ENCODE assay signal across 14 cellular contexts in genomic region chr19:35713904-35714440, GRCh38. TPM values are rescaled to one million over a fixed set of nuclear protein-coding genes. Genes with fewer than 3 reads are reported as not detected.
A peak's percentile ranks its signal among the peaks of the same experiment; 100 is the strongest.
DNase-seq lines count a peak whose midpoint lies in the region; ATAC-seq, FAIRE-seq and TF ChIP-seq lines count a peak whose summit lies in the region.
"Had no signal": no experiment of that assay in that cellular context is flagged by ENCODE, and none has a peak within 500 bp of the region (broad histone marks: within the 10 kb centered on the region; RNA-seq: fewer than 3 reads in every experiment).

No MANE protein-coding gene starts in this region.

- no peak for ATAC-seq in natural killer cell treated with Interleukin-12 subunit alpha and Interleukin-12 subunit beta and Interleukin-15 and Interleukin-18, amount 100 ng/mL, for 72 hours
- ATAC-seq in natural killer cell (no peak), RWPE2 (ENCODE audit: low read depth) (no peak), GM12878 (no peak), HG02973 (IDR thresholded peaks at IDR 0.05; ENCODE audit: unreplicated experiment) (no peak), HG03108 (IDR thresholded peaks at IDR 0.05; ENCODE audit: unreplicated experiment) (no peak)
- ATAC-seq in stimulated activated naive B cell treated with anti-CD40 and anti-IgM and Interleukin-4, amounts not matched to agents 10 μg/mL and 1 μg/mL and 100 μg/mL, for 72 hours (replicated peaks), result no peak

- H3K27ac Mint-ChIP-seq in natural killer cell treated with Interleukin-12 subunit alpha and Interleukin-12 subunit beta and Interleukin-15 and Interleukin-18, amount 100 ng/mL, for 72 hours, result peak overlapping the region; percentile 96 to 99
- H3K27ac Mint-ChIP-seq in natural killer cell, result no peak overlapping the region
- H3K27ac Mint-ChIP-seq in stimulated activated naive B cell treated with anti-CD40 and anti-IgM and Interleukin-4, amounts not matched to agents 10 μg/mL and 1 μg/mL and 100 μg/mL, for 72 hours, result peak overlapping the region; percentile 99

- peak overlapping the region; percentile 77 for H3K9ac ChIP-seq in GM12878 (ENCODE audit: control insufficient read depth, insufficient read depth, low read length)

- H3K27ac ChIP-seq in RWPE2 (ENCODE audit: poor library complexity, severe bottlenecking) (no peak overlapping the region), GM12878 (ENCODE audit: control insufficient read depth, insufficient read depth) (peak overlapping the region; percentile 95)
- H3K27ac ChIP-seq: esophagus muscularis mucosa, vagina had no signal

- H3K9me3 ChIP-seq in RWPE2 (ENCODE audit: severe bottlenecking), result no peaks in the 10 kb centered on the region
- no peaks in the 10 kb centered on the region for H3K9me3 ChIP-seq in GM12878 (replicated peaks; ENCODE audit: control insufficient read depth, insufficient read depth, low read length)
- H3K9me3 ChIP-seq: colonic mucosa, esophagus muscularis mucosa, vagina had no signal

- TF ChIP-seq CTCF in natural killer cell (IDR thresholded peaks at IDR 0.05) (no peak), RWPE2 (IDR thresholded peaks at IDR 0.05; ENCODE audit: poor library complexity, severe bottlenecking) (no peak), GM12878 (IDR thresholded peaks at IDR 0.05 in 2 of 3, conservative IDR thresholded peaks at IDR 0.05 in 1 of 3; ENCODE audit: control insufficient read depth in 2 of 3, extremely low read depth in 1 of 3, insufficient read depth in 1 of 3, low read depth in 3 of 3, low read length in 3 of 3) (no peak)

- H2AFZ ChIP-seq in GM12878 (ENCODE audit: control insufficient read depth, low read depth, low read length), result no peak overlapping the region

- under 1% methylated on average over 12 of the region's 12 CpGs for WGBS in GM12878 (ENCODE audit: insufficient coverage, insufficient replicate concordance, low lambda C conversion rate, missing lambda C conversion rate)

- no peaks in the 10 kb centered on the region for H3K9me3 Mint-ChIP-seq in natural killer cell treated with Interleukin-12 subunit alpha and Interleukin-12 subunit beta and Interleukin-15 and Interleukin-18, amount 100 ng/mL, for 72 hours
- H3K9me3 Mint-ChIP-seq in natural killer cell, result no peaks in the 10 kb centered on the region
- H3K9me3 Mint-ChIP-seq in stimulated activated naive B cell treated with anti-CD40 and anti-IgM and Interleukin-4, amounts not matched to agents 10 μg/mL and 1 μg/mL and 100 μg/mL, for 72 hours, result peaks cover 2 to 4% of the 10 kb centered on the region in 2 donors

- H3K4me1 Mint-ChIP-seq in natural killer cell treated with Interleukin-12 subunit alpha and Interleukin-12 subunit beta and Interleukin-15 and Interleukin-18, amount 100 ng/mL, for 72 hours (ENCODE audit: low read depth in 2 of 2), result peaks cover 49% of the 10 kb centered on the region in 2 donors
- H3K4me1 Mint-ChIP-seq in natural killer cell, result peaks cover 10 to 33% of the 10 kb centered on the region in 2 donors
- peaks cover 54 to 73% of the 10 kb centered on the region in 2 donors for H3K4me1 Mint-ChIP-seq in stimulated activated naive B cell treated with anti-CD40 and anti-IgM and Interleukin-4, amounts not matched to agents 10 μg/mL and 1 μg/mL and 100 μg/mL, for 72 hours

- no peak for TF ChIP-seq RAD21 in GM12878 (IDR thresholded peaks at IDR 0.05; ENCODE audit: insufficient read depth, low read depth, low read length)

- TF ChIP-seq POLR2A in GM12878 (IDR thresholded peaks at IDR 0.05; ENCODE audit: low read depth, low read length), result no peak; the same call in 1 of the 2 replicates

- RAD21 ChIA-PET in GM12878 (lab: Charles Lee; ENCODE audit: unreplicated experiment), result interaction anchor here (0.7 to 6.3 kb wide), 9 partner anchors 15 to 217 kb away, joined by 3 to 430 read pairs (median 9); partner anchors contain the start of genes COX6B1, IGFLR1, LIN37 and ZBTB32

- intact Hi-C loops in natural killer cell (cut with micrococcal nuclease), result no loop called here
- intact Hi-C loops in GM12878 (cut with micrococcal nuclease; ENCODE audit: unreplicated experiment), result loop anchor here (5.0 kb wide), 1 partner anchor 188 kb away; the partner anchor contains the start of genes HCST and NFKBID

- H4K20me1 ChIP-seq in GM12878 (ENCODE audit: control insufficient read depth, insufficient read depth), result no peaks in the 10 kb centered on the region

- H3K4me2 ChIP-seq in GM12878 (ENCODE audit: control insufficient read depth, insufficient read depth), result peak overlapping the region; percentile 99

- SMC1A ChIA-PET in GM12878 (lab: Charles Lee; ENCODE audit: uncharacterized antibody, unreplicated experiment), result interaction anchor here (0.7 to 6.3 kb wide), 8 partner anchors 16 to 337 kb away, joined by 3 to 375 read pairs (median 4); partner anchors contain the start of genes PSENEN, U2AF1L4 and ZBTB32

- no peaks in the 10 kb centered on the region for H3K36me3 ChIP-seq in RWPE2 (ENCODE audit: low read depth)
- no peaks in the 10 kb centered on the region; a peak in 1 of 4 replicates for H3K36me3 ChIP-seq in GM12878 (ENCODE audit: control insufficient read depth in 2 of 2, insufficient read depth in 2 of 2, low read length in 1 of 2)
- H3K36me3 ChIP-seq: colonic mucosa, esophagus muscularis mucosa, vagina had no signal

- no peak for FAIRE-seq in GM12878 (lab: Jason Lieb, UNC)

- H3K4me3 Mint-ChIP-seq in natural killer cell treated with Interleukin-12 subunit alpha and Interleukin-12 subunit beta and Interleukin-15 and Interleukin-18, amount 100 ng/mL, for 72 hours, result peak overlapping the region; percentile 98
- H3K4me3 Mint-ChIP-seq in natural killer cell, result no peak overlapping the region
- peak overlapping the region; percentile 88 to 97 for H3K4me3 Mint-ChIP-seq in stimulated activated naive B cell treated with anti-CD40 and anti-IgM and Interleukin-4, amounts not matched to agents 10 μg/mL and 1 μg/mL and 100 μg/mL, for 72 hours

- H3K27me3 ChIP-seq in RWPE2 (ENCODE audit: insufficient read depth, poor library complexity, severe bottlenecking) (no peaks in the 10 kb centered on the region), GM12878 (replicated peaks in 1 of 2; ENCODE audit: control insufficient read depth in 2 of 2, insufficient read depth in 2 of 2, low read length in 1 of 2) (no peaks in the 10 kb centered on the region)
- H3K27me3 ChIP-seq: colonic mucosa, esophagus muscularis mucosa, vagina had no signal

- POLR2A ChIA-PET in GM12878 (lab: Charles Lee), result interaction anchor here (0.5 to 12.1 kb wide), 9 partner anchors 15 to 490 kb away, joined by 3 to 516 read pairs (median 5); partner anchors contain the start of genes IGFLR1, LIN37, NFKBID and PSENEN

- in situ Hi-C loops in GM12878 (cut with MboI), result no loop called here

- CTCF ChIA-PET in GM12878 (lab: Yijun Ruan, JAX), result interaction anchor here (0.8 to 7.3 kb wide), 10 partner anchors 12 to 205 kb away, joined by 3 to 271 read pairs (median 6); partner anchors contain the start of genes IGFLR1, PSENEN and U2AF1L4

- H3K79me2 ChIP-seq in GM12878 (ENCODE audit: control insufficient read depth, insufficient read depth, low read length), result peaks cover 58% of the 10 kb centered on the region

- no peak overlapping the region for H3K4me3 ChIP-seq in RWPE2 (ENCODE audit: severe bottlenecking)
- H3K4me3 ChIP-seq in GM12878, result peak overlapping the region; percentile 82
- H3K4me3 ChIP-seq: colonic mucosa, esophagus muscularis mucosa, vagina had no signal

- H3K36me3 Mint-ChIP-seq in natural killer cell treated with Interleukin-12 subunit alpha and Interleukin-12 subunit beta and Interleukin-15 and Interleukin-18, amount 100 ng/mL, for 72 hours, result peaks cover 26% of the 10 kb centered on the region
- no peaks in the 10 kb centered on the region for H3K36me3 Mint-ChIP-seq in natural killer cell
- peaks cover 17 to 38% of the 10 kb centered on the region in 2 donors for H3K36me3 Mint-ChIP-seq in stimulated activated naive B cell treated with anti-CD40 and anti-IgM and Interleukin-4, amounts not matched to agents 10 μg/mL and 1 μg/mL and 100 μg/mL, for 72 hours

- H3K4me1 ChIP-seq in RWPE2 (ENCODE audit: insufficient read depth, poor library complexity, severe bottlenecking) (no peaks in the 10 kb centered on the region), GM12878 (ENCODE audit: control insufficient read depth, insufficient read depth, low read length) (peaks cover 45% of the 10 kb centered on the region)

- TSS peak; percentile 35 for BruUV-seq in GM12878 (replicated peaks; lab: Mats Ljungman, UMichigan)

- no peak for DNase-seq in natural killer cell treated with Interleukin-12 subunit alpha and Interleukin-12 subunit beta and Interleukin-15 and Interleukin-18, amount 100 ng/mL, for 72 hours (ENCODE audit: low spot score)
- no peak for DNase-seq in natural killer cell
- peak; percentile 45 for DNase-seq in RWPE2 (ENCODE audit: low spot score)
- no peak for DNase-seq in GM12878 (ENCODE audit: low read depth, low spot score)
- DNase-seq in stimulated activated naive B cell treated with anti-CD40 and anti-IgM and Interleukin-4, amounts not matched to agents 10 μg/mL and 1 μg/mL and 100 μg/mL, for 72 hours, result no peak
- DNase-seq in NCI-H345 treated with DMSO at 0.1 percent for 48 hours (lab: John Stamatoyannopoulos, UW; ENCODE audit: unreplicated experiment), result no peak
- DNase-seq: aorta, colonic mucosa, DMS79 treated with DMSO at 0.1 percent for 48 hours, NCI-H1048 had no signal

- TF ChIP-seq EP300 in GM12878 (IDR thresholded peaks at IDR 0.05; ENCODE audit: borderline replicate concordance in 1 of 2, control insufficient read depth in 1 of 2, low read depth in 2 of 2, low read length in 2 of 2), result no peak

- no peaks in the 10 kb centered on the region for H3K27me3 Mint-ChIP-seq in natural killer cell treated with Interleukin-12 subunit alpha and Interleukin-12 subunit beta and Interleukin-15 and Interleukin-18, amount 100 ng/mL, for 72 hours
- no peaks in the 10 kb centered on the region for H3K27me3 Mint-ChIP-seq in natural killer cell (ENCODE audit: low read depth in 2 of 2)
- H3K27me3 Mint-ChIP-seq in stimulated activated naive B cell treated with anti-CD40 and anti-IgM and Interleukin-4, amounts not matched to agents 10 μg/mL and 1 μg/mL and 100 μg/mL, for 72 hours, result no peaks in the 10 kb centered on the region

RNA-seq across cellular contexts. Expression of gene KMT2B, which starts 3.8 kb away (rescaled TPM):
- 100 to 1,000 TPM in 1 of 2 donors, 10 to 100 TPM in 1; 80.1 to 137 TPM for total RNA-seq in natural killer cell treated with Interleukin-12 subunit alpha and Interleukin-12 subunit beta and Interleukin-15 and Interleukin-18, amount 100 ng/mL, for 72 hours
- total RNA-seq in natural killer cell, result 10 to 100 TPM; 60.8 to 70.9 (median 70.7) TPM
- total RNA-seq in GM12878 (2013; cell fraction: nucleolus; rRNA removed), result 27.0 and 31.3 TPM in 2 replicates
- 5.3 and 7.8 TPM in 2 replicates for total RNA-seq in GM12878 (2014; rRNA removed)
- total RNA-seq in GM12878 (2014; rRNA removed; fragmentation: Illumina TruSeq; extraction: Trizol), result 3.8 and 3.9 TPM in 2 replicates
- total RNA-seq in GM12878 (2021), result 35.3 and 35.6 TPM in 2 replicates
- polyA plus RNA-seq in GM12878 (2011; ENCODE audit: low read depth), result 15.0 TPM
- 6.8 and 14.9 TPM in 2 replicates for polyA plus RNA-seq in GM12878 (2011; rRNA removed)
- polyA plus RNA-seq in GM12878 (2011; cell fraction: cytosol; rRNA removed), result 19.6 and 23.0 TPM in 2 replicates
- polyA plus RNA-seq in GM12878 (2011; cell fraction: nucleus; rRNA removed), result 112 and 185 TPM in 2 replicates
- polyA plus RNA-seq in GM12878 (2012), result 29.0 and 37.1 TPM in 2 replicates
- polyA plus RNA-seq in GM12878 (2014; fragmentation: Illumina TruSeq; extraction: Trizol), result 7.6 and 14.7 TPM in 2 replicates
- polyA plus RNA-seq in GM12878 (2014; fragmentation: Nextera tagmentation; extraction: Ambion mirVana), result under 1 TPM; 0.71 to 0.91 TPM
- polyA plus RNA-seq in GM12878 (2014; rRNA removed), result 21.9 and 23.0 TPM in 2 replicates
- 1 to 10 TPM; 4.0 to 4.1 TPM for polyA plus RNA-seq in GM12878 (2016; fragmentation: Nextera tagmentation; extraction: Ambion mirVana)
- polyA minus RNA-seq in GM12878 (2011; rRNA and poly(A)+ RNA removed), result 8.0 and 8.4 TPM in 2 replicates
- 6.1 and 10.9 TPM in 2 replicates for polyA minus RNA-seq in GM12878 (2011; cell fraction: cytosol; rRNA and poly(A)+ RNA removed)
- 10.0 and 17.1 TPM in 2 replicates for polyA minus RNA-seq in GM12878 (2011; cell fraction: nucleus; rRNA and poly(A)+ RNA removed)

RNA-seq across cellular contexts. Expression of gene ZBTB32, which starts 9.6 kb away (rescaled TPM):
- total RNA-seq in natural killer cell treated with Interleukin-12 subunit alpha and Interleukin-12 subunit beta and Interleukin-15 and Interleukin-18, amount 100 ng/mL, for 72 hours, result 100 to 1,000 TPM; 191 to 295 TPM
- total RNA-seq in natural killer cell (1 to 10 TPM in 1 of 3 donors, under 1 TPM in 2; 0.27 to 1.8 (median 0.35) TPM), GM12878 (2014; rRNA removed) (11.0 and 13.9 TPM in 2 replicates), GM12878 (2014; rRNA removed; fragmentation: Illumina TruSeq; extraction: Trizol) (11.0 and 11.4 TPM in 2 replicates), GM12878 (2021) (45.6 and 46.7 TPM in 2 replicates)
- total RNA-seq in GM12878 (2013; cell fraction: nucleolus; rRNA removed), result 41.3 and 46.9 TPM in 2 replicates
- polyA plus RNA-seq in GM12878 (2011; ENCODE audit: low read depth), result 7.2 TPM
- polyA plus RNA-seq in GM12878 (2011; rRNA removed) (10.2 and 18.2 TPM in 2 replicates), GM12878 (2014; fragmentation: Illumina TruSeq; extraction: Trizol) (6.2 and 13.2 TPM in 2 replicates), GM12878 (2014; fragmentation: Nextera tagmentation; extraction: Ambion mirVana) (1 to 10 TPM; 1.0 to 3.6 TPM), GM12878 (2014; rRNA removed) (34.7 and 36.7 TPM in 2 replicates), GM12878 (2016; fragmentation: Nextera tagmentation; extraction: Ambion mirVana) (10 to 100 TPM; 32.4 to 36.4 TPM)
- 15.1 and 26.3 TPM in 2 replicates for polyA plus RNA-seq in GM12878 (2011; cell fraction: cytosol; rRNA removed)
- polyA plus RNA-seq in GM12878 (2011; cell fraction: nucleus; rRNA removed), result 78.5 and 107 TPM in 2 replicates
- polyA plus RNA-seq in GM12878 (2012), result 22.0 and 36.4 TPM in 2 replicates
- polyA minus RNA-seq in GM12878 (2011; rRNA and poly(A)+ RNA removed), result 6.7 and 12.7 TPM in 2 replicates
- polyA minus RNA-seq in GM12878 (2011; cell fraction: cytosol; rRNA and poly(A)+ RNA removed), result 8.8 and 10.2 TPM in 2 replicates
- 17.0 and 21.9 TPM in 2 replicates for polyA minus RNA-seq in GM12878 (2011; cell fraction: nucleus; rRNA and poly(A)+ RNA removed)
- total RNA-seq: esophagus muscularis mucosa, vagina had no signal
- polyA plus RNA-seq: aorta had no signal

RNA-seq across cellular contexts. Expression of gene IGFLR1, which starts 28.3 kb away (rescaled TPM):
- 100 to 1,000 TPM in 1 of 2 donors, 10 to 100 TPM in 1; 80.4 to 193 TPM for total RNA-seq in natural killer cell treated with Interleukin-12 subunit alpha and Interleukin-12 subunit beta and Interleukin-15 and Interleukin-18, amount 100 ng/mL, for 72 hours
- total RNA-seq in natural killer cell, result 10 to 100 TPM; 57.7 to 75.6 (median 69.6) TPM
- 16.2 and 19.9 TPM in 2 replicates for total RNA-seq in GM12878 (2013; cell fraction: nucleolus; rRNA removed)
- 27.2 and 28.7 TPM in 2 replicates for total RNA-seq in GM12878 (2014; rRNA removed)
- total RNA-seq in GM12878 (2014; rRNA removed; fragmentation: Illumina TruSeq; extraction: Trizol), result 8.3 and 9.1 TPM in 2 replicates
- 35.3 and 41.7 TPM in 2 replicates for total RNA-seq in GM12878 (2021)
- 11.1 TPM for polyA plus RNA-seq in GM12878 (2011; ENCODE audit: low read depth)
- polyA plus RNA-seq in GM12878 (2011; rRNA removed), result 10.1 and 22.4 TPM in 2 replicates
- polyA plus RNA-seq in GM12878 (2011; cell fraction: cytosol; rRNA removed), result 46.7 and 55.5 TPM in 2 replicates
- 75.6 and 89.2 TPM in 2 replicates for polyA plus RNA-seq in GM12878 (2011; cell fraction: nucleus; rRNA removed)
- polyA plus RNA-seq in GM12878 (2012), result 30.0 and 41.7 TPM in 2 replicates
- 5.9 and 8.7 TPM in 2 replicates for polyA plus RNA-seq in GM12878 (2014; fragmentation: Illumina TruSeq; extraction: Trizol)
- polyA plus RNA-seq in GM12878 (2014; fragmentation: Nextera tagmentation; extraction: Ambion mirVana), result 10 to 100 TPM in 1 of 2 experiments, 1 to 10 TPM in 1; 2.5 to 11.9 TPM
- 39.9 and 47.9 TPM in 2 replicates for polyA plus RNA-seq in GM12878 (2014; rRNA removed)
- 10 to 100 TPM; 36.4 to 36.8 TPM for polyA plus RNA-seq in GM12878 (2016; fragmentation: Nextera tagmentation; extraction: Ambion mirVana)
- 7.2 and 17.9 TPM in 2 replicates for polyA minus RNA-seq in GM12878 (2011; rRNA and poly(A)+ RNA removed)
- polyA minus RNA-seq in GM12878 (2011; cell fraction: cytosol; rRNA and poly(A)+ RNA removed), result 9.4 and 12.4 TPM in 2 replicates
- 11.1 and 12.0 TPM in 2 replicates for polyA minus RNA-seq in GM12878 (2011; cell fraction: nucleus; rRNA and poly(A)+ RNA removed)

RNA-seq across cellular contexts. Expression of gene U2AF1L4, which starts 31.2 kb away (rescaled TPM):
- total RNA-seq in natural killer cell treated with Interleukin-12 subunit alpha and Interleukin-12 subunit beta and Interleukin-15 and Interleukin-18, amount 100 ng/mL, for 72 hours, result 10 to 100 TPM; 17.0 to 19.1 TPM
- total RNA-seq in natural killer cell, result 10 to 100 TPM; 63.7 to 78.2 (median 73.0) TPM
- total RNA-seq in GM12878 (2013; cell fraction: nucleolus; rRNA removed), result 13.8 and 17.3 TPM in 2 replicates
- 9.4 and 14.0 TPM in 2 replicates for total RNA-seq in GM12878 (2014; rRNA removed)
- 7.9 and 9.3 TPM in 2 replicates for total RNA-seq in GM12878 (2014; rRNA removed; fragmentation: Illumina TruSeq; extraction: Trizol)
- total RNA-seq in GM12878 (2021), result 13.0 and 16.4 TPM in 2 replicates
- polyA plus RNA-seq in GM12878 (2011; ENCODE audit: low read depth), result 14.2 TPM
- polyA plus RNA-seq in GM12878 (2011; rRNA removed), result 11.8 and 16.2 TPM in 2 replicates
- 20.8 and 27.3 TPM in 2 replicates for polyA plus RNA-seq in GM12878 (2011; cell fraction: cytosol; rRNA removed)
- 93.8 and 102 TPM in 2 replicates for polyA plus RNA-seq in GM12878 (2011; cell fraction: nucleus; rRNA removed)
- polyA plus RNA-seq in GM12878 (2012), result 18.6 and 26.0 TPM in 2 replicates
- 9.6 and 13.4 TPM in 2 replicates for polyA plus RNA-seq in GM12878 (2014; fragmentation: Illumina TruSeq; extraction: Trizol)
- polyA plus RNA-seq in GM12878 (2014; fragmentation: Nextera tagmentation; extraction: Ambion mirVana), result 10 to 100 TPM in 1 of 2 experiments, 1 to 10 TPM in 1; 9.6 to 13.7 TPM
- 21.6 and 22.1 TPM in 2 replicates for polyA plus RNA-seq in GM12878 (2014; rRNA removed)
- polyA plus RNA-seq in GM12878 (2016; fragmentation: Nextera tagmentation; extraction: Ambion mirVana), result 10 to 100 TPM; 17.1 to 17.4 TPM
- 12.8 and 16.6 TPM in 2 replicates for polyA minus RNA-seq in GM12878 (2011; rRNA and poly(A)+ RNA removed)
- 8.8 and 10.0 TPM in 2 replicates for polyA minus RNA-seq in GM12878 (2011; cell fraction: cytosol; rRNA and poly(A)+ RNA removed)
- polyA minus RNA-seq in GM12878 (2011; cell fraction: nucleus; rRNA and poly(A)+ RNA removed), result 14.4 and 23.5 TPM in 2 replicates

RNA-seq across cellular contexts. Expression of gene PSENEN, which starts 31.5 kb away (rescaled TPM):
- total RNA-seq in natural killer cell treated with Interleukin-12 subunit alpha and Interleukin-12 subunit beta and Interleukin-15 and Interleukin-18, amount 100 ng/mL, for 72 hours, result 10 to 100 TPM; 66.4 to 84.2 TPM
- total RNA-seq in natural killer cell (10 to 100 TPM; 38.5 to 45.0 (median 41.0) TPM), GM12878 (2014; rRNA removed) (37.8 and 39.4 TPM in 2 replicates), GM12878 (2014; rRNA removed; fragmentation: Illumina TruSeq; extraction: Trizol) (34.3 and 34.7 TPM in 2 replicates), GM12878 (2021) (35.6 and 42.9 TPM in 2 replicates)
- total RNA-seq in GM12878 (2013; cell fraction: nucleolus; rRNA removed), result 2.8 and 4.2 TPM in 2 replicates
- 6.0 TPM for polyA plus RNA-seq in GM12878 (2011; ENCODE audit: low read depth)
- polyA plus RNA-seq in GM12878 (2011; rRNA removed) (10.5 and 14.4 TPM in 2 replicates), GM12878 (2014; fragmentation: Illumina TruSeq; extraction: Trizol) (29.9 and 35.1 TPM in 2 replicates), GM12878 (2014; fragmentation: Nextera tagmentation; extraction: Ambion mirVana) (100 to 1,000 TPM; 143 to 178 TPM), GM12878 (2014; rRNA removed) (32.3 and 44.0 TPM in 2 replicates), GM12878 (2016; fragmentation: Nextera tagmentation; extraction: Ambion mirVana) (10 to 100 TPM; 62.6 to 66.7 TPM)
- polyA plus RNA-seq in GM12878 (2011; cell fraction: cytosol; rRNA removed), result 23.6 and 28.8 TPM in 2 replicates
- polyA plus RNA-seq in GM12878 (2011; cell fraction: nucleus; rRNA removed), result 14.0 and 17.6 TPM in 2 replicates
- 35.0 and 36.0 TPM in 2 replicates for polyA plus RNA-seq in GM12878 (2012)
- polyA minus RNA-seq in GM12878 (2011; rRNA and poly(A)+ RNA removed), result 9.1 and 21.3 TPM in 2 replicates
- 4.5 and 4.8 TPM in 2 replicates for polyA minus RNA-seq in GM12878 (2011; cell fraction: cytosol; rRNA and poly(A)+ RNA removed)
- polyA minus RNA-seq in GM12878 (2011; cell fraction: nucleus; rRNA and poly(A)+ RNA removed), result 3.5 and 3.9 TPM in 2 replicates

Comparison
In these comparisons a context has a peak if more than half of its experiments do, and no peak if none do; other contexts are left out.
1. H3K27ac Mint-ChIP-seq: peak in natural killer cell treated with Interleukin-12 subunit alpha and Interleukin-12 subunit beta and Interleukin-15 and Interleukin-18, amount 100 ng/mL, for 72 hours (2 of 2) and stimulated activated naive B cell treated with anti-CD40 and anti-IgM and Interleukin-4, amounts not matched to agents 10 μg/mL and 1 μg/mL and 100 μg/mL, for 72 hours (single experiment); none in natural killer cell (0 of 2).
2. RNA of gene ZBTB32, which starts 9.6 kb away (total RNA-seq): 191 to 295 TPM in natural killer cell treated with Interleukin-12 subunit alpha and Interleukin-12 subunit beta and Interleukin-15 and Interleukin-18, amount 100 ng/mL, for 72 hours and 11.0 to 46.9 TPM in GM12878; 0.27 to 1.8 TPM in natural killer cell; every median in the first group is over 4 times any median in the second.